ENCODE assay signal across 1 cellular context in genomic region chr15:31362121-31362520, GRCh38.
TF ChIP-seq lines count a peak whose summit lies in the region.

No MANE protein-coding gene starts in this region.

TF ChIP-seq in GM12878, 131 proteins besides CTCF, POLR2A, EP300 and RAD21 (continued from another document):
- no peak for TF ChIP-seq CUX1 (IDR thresholded peaks at IDR 0.05; ENCODE audit: insufficient replicate concordance, low read depth, low read length)
- no peak for TF ChIP-seq POLR2AphosphoS5 (IDR thresholded peaks at IDR 0.05; ENCODE audit: low read length)
- no peak for TF ChIP-seq MEF2B (IDR thresholded peaks at IDR 0.05; ENCODE audit: partially characterized antibody, poor library complexity, severe bottlenecking)
- no peak for TF ChIP-seq PAX5 (IDR thresholded peaks at IDR 0.05; ENCODE audit: borderline replicate concordance, low read depth, low read length)
- TF ChIP-seq HDGF (IDR thresholded peaks at IDR 0.05), result no peak
- TF ChIP-seq CEBPB (IDR thresholded peaks at IDR 0.05; ENCODE audit: borderline replicate concordance in 1 of 2, low read depth in 2 of 2, low read length in 2 of 2), result no peak
- TF ChIP-seq TBL1XR1 (IDR thresholded peaks at IDR 0.05; ENCODE audit: low read depth, low read length), result no peak
- no peak for TF ChIP-seq NR2F1 (conservative IDR thresholded peaks at IDR 0.05)
- no peak for TF ChIP-seq TAF1 (IDR thresholded peaks at IDR 0.05; ENCODE audit: borderline replicate concordance, low read depth, low read length)
- TF ChIP-seq ETV6 (conservative IDR thresholded peaks at IDR 0.05 in 1 of 2, IDR thresholded peaks at IDR 0.05 in 1 of 2; ENCODE audit: borderline replicate concordance in 1 of 2, low read depth in 1 of 2), result no peak
- no peak for TF ChIP-seq KAT2A (conservative IDR thresholded peaks at IDR 0.05; ENCODE audit: control insufficient read depth, low read depth, low read length)
- TF ChIP-seq FOXK2 (IDR thresholded peaks at IDR 0.05), result no peak
- no peak for TF ChIP-seq E4F1 (IDR thresholded peaks at IDR 0.05; ENCODE audit: borderline replicate concordance, partially characterized antibody)
- no peak for TF ChIP-seq SP1 (IDR thresholded peaks at IDR 0.05; ENCODE audit: low read depth, low read length)
- TF ChIP-seq DPF2 (IDR thresholded peaks at IDR 0.05), result no peak
